Comparison of ENCODE assay signal across 9 cellular contexts in genomic region chr10:43160067-43160918, GRCh38. TPM values are rescaled to one million over a fixed set of nuclear protein-coding genes. Genes with fewer than 3 reads are reported as not detected.
DNase-seq lines count a peak whose midpoint lies in the region; ATAC-seq and TF ChIP-seq lines count a peak whose summit lies in the region.
"Had no signal": no experiment of that assay in that cellular context is flagged by ENCODE, and none has a peak within 500 bp of the region (broad histone marks: within the 10 kb centered on the region; RNA-seq: fewer than 3 reads in every experiment).

No MANE protein-coding gene starts in this region.

- peaks cover 99% of the 10 kb centered on the region for H4K20me1 ChIP-seq in smooth muscle cell (ENCODE audit: low read depth)

- H3K9me3 Mint-ChIP-seq in activated naive CD8-positive, alpha-beta T cell treated with anti-CD3 and anti-CD28 coated beads for 36 hours = no peaks in the 10 kb centered on the region

- H3K4me1 Mint-ChIP-seq in activated naive CD8-positive, alpha-beta T cell treated with anti-CD3 and anti-CD28 coated beads for 36 hours = peaks cover 53% of the 10 kb centered on the region

- no peak overlapping the region for H2AFZ ChIP-seq in smooth muscle cell (ENCODE audit: low read depth)

- H3K27ac Mint-ChIP-seq in activated naive CD8-positive, alpha-beta T cell treated with anti-CD3 and anti-CD28 coated beads for 36 hours = peak overlapping the region; percentile 93

- peaks cover 3% of the 10 kb centered on the region for H3K4me1 ChIP-seq in smooth muscle cell (ENCODE audit: low read depth)
- H3K4me1 ChIP-seq in right atrium auricular region = no peaks in the 10 kb centered on the region
- H3K4me1 ChIP-seq: pancreas had no signal

- no peak overlapping the region for H3K4me3 ChIP-seq in smooth muscle cell
- no peak overlapping the region for H3K4me3 ChIP-seq in right atrium auricular region
- H3K4me3 ChIP-seq: pancreas had no signal

- ATAC-seq in HG03457 (IDR thresholded peaks at IDR 0.05; ENCODE audit: unreplicated experiment) (peak; percentile 53), GM21515 (IDR thresholded peaks at IDR 0.05; ENCODE audit: unreplicated experiment) (no peak)

- H3K36me3 ChIP-seq in smooth muscle cell (ENCODE audit: low read depth) (no peaks in the 10 kb centered on the region), right atrium auricular region (peaks cover 24% of the 10 kb centered on the region)
- H3K36me3 ChIP-seq: pancreas had no signal

- H3K4me2 ChIP-seq in smooth muscle cell = peak overlapping the region; percentile 61

- no peak overlapping the region for H3K4me3 Mint-ChIP-seq in activated naive CD8-positive, alpha-beta T cell treated with anti-CD3 and anti-CD28 coated beads for 36 hours

- H3F3A ChIP-seq in smooth muscle cell (ENCODE audit: low read depth) = no peaks in the 10 kb centered on the region

- peak overlapping the region; percentile 49 for H3K9ac ChIP-seq in smooth muscle cell (ENCODE audit: low read depth)

- H3K27ac ChIP-seq in smooth muscle cell (ENCODE audit: low read depth) (peak overlapping the region; percentile 93), right atrium auricular region (no peak overlapping the region), substantia nigra (ENCODE audit: low read depth, low read length, poor library complexity, severe bottlenecking) (no peak overlapping the region)
- H3K27ac ChIP-seq: pancreas had no signal

- H3K79me2 ChIP-seq in smooth muscle cell (ENCODE audit: low read depth) = peaks cover 57% of the 10 kb centered on the region

- peaks cover 37% of the 10 kb centered on the region for H3K36me3 Mint-ChIP-seq in activated naive CD8-positive, alpha-beta T cell treated with anti-CD3 and anti-CD28 coated beads for 36 hours

- no peaks in the 10 kb centered on the region for H3K27me3 Mint-ChIP-seq in activated naive CD8-positive, alpha-beta T cell treated with anti-CD3 and anti-CD28 coated beads for 36 hours

- TF ChIP-seq CTCF in smooth muscle cell (IDR thresholded peaks at IDR 0.05; ENCODE audit: borderline replicate concordance, insufficient read depth, poor library complexity, severe bottlenecking) = no peak
- no peak for TF ChIP-seq CTCF in right atrium auricular region (IDR thresholded peaks at IDR 0.05)

- WGBS in smooth muscle cell (ENCODE audit: low lambda C conversion rate) = 67% methylated on average over 1 of the region's 1 CpG

- DNase-seq in activated T-cell treated with anti-CD3 and anti-CD28 coated beads for 24 hours (ENCODE audit: low read depth) (peak; percentile 38), smooth muscle cell (lab: John Stamatoyannopoulos, UW; ENCODE audit: unreplicated experiment) (no peak), right atrium auricular region (ENCODE audit: low spot score) (no peak), substantia nigra (lab: John Stamatoyannopoulos, UW) (no peak)
- no peak for DNase-seq in activated T-cell treated with anti-CD3 and anti-CD28 coated beads, Interleukin-2, amount 50 U/mL, for 1 hour
- peak; percentile 14 for DNase-seq in activated naive CD8-positive, alpha-beta T cell treated with anti-CD3 and anti-CD28 coated beads for 36 hours
- DNase-seq: pancreas had no signal

- H3K9me3 ChIP-seq in smooth muscle cell (replicated peaks; ENCODE audit: low read depth) (no peaks in the 10 kb centered on the region), right atrium auricular region (no peaks in the 10 kb centered on the region)
- H3K9me3 ChIP-seq: pancreas had no signal

- H3K27me3 ChIP-seq in smooth muscle cell (ENCODE audit: low read depth) (no peaks in the 10 kb centered on the region), right atrium auricular region (no peaks in the 10 kb centered on the region)
- H3K27me3 ChIP-seq: pancreas had no signal

RNA-seq across cellular contexts. Expression of gene CSGALNACT2, which starts 22.0 kb away (rescaled TPM):
- total RNA-seq in activated naive CD8-positive, alpha-beta T cell treated with anti-CD3 and anti-CD28 coated beads for 36 hours = 10 to 100 TPM; 16.2 to 16.8 TPM
- total RNA-seq in smooth muscle cell (40.4 and 43.2 TPM in 2 replicates), right atrium auricular region (10 to 100 TPM; 10.0 to 14.9 TPM)
- polyA plus RNA-seq in smooth muscle cell = 29.1 and 35.6 TPM in 2 replicates

Comparison
In these comparisons a context has a peak if more than half of its experiments do, and no peak if none do; other contexts are left out.
1. DNase-seq: peak in activated T-cell treated with anti-CD3 and anti-CD28 coated beads for 24 hours (single experiment) and activated naive CD8-positive, alpha-beta T cell treated with anti-CD3 and anti-CD28 coated beads for 36 hours (single experiment); none in activated T-cell treated with anti-CD3 and anti-CD28 coated beads, Interleukin-2, amount 50 U/mL, for 1 hour (single experiment), smooth muscle cell (single experiment), right atrium auricular region (single experiment) and substantia nigra (0 of 49).